Comparison of ENCODE assay signal across 9 cellular contexts in genomic region chr22:37560682-37561208, GRCh38. TPM values are rescaled to one million over a fixed set of nuclear protein-coding genes. Genes with fewer than 3 reads are reported as not detected.
DNase-seq lines count a peak whose midpoint lies in the region; ATAC-seq and TF ChIP-seq lines count a peak whose summit lies in the region.
"Had no signal": no experiment of that assay in that cellular context is flagged by ENCODE, and none has a peak within 500 bp of the region (broad histone marks: within the 10 kb centered on the region; RNA-seq: fewer than 3 reads in every experiment).

No MANE protein-coding gene starts in this region.

- ATAC-seq in HG02571 (IDR thresholded peaks at IDR 0.05; ENCODE audit: unreplicated experiment): no peak

- H3K4me3 Mint-ChIP-seq in activated T-helper 1 cell treated with anti-CD3 and anti-CD28 coated beads, Interleukin-12 subunit alpha, Interleukin-12 subunit beta, Interleukin-2, Interleukin-4 antibody, amounts not matched to agents 30 ng/mL and 10 ng/mL and 1 ng/mL, durations not matched to agents 14 hours and 24 hours and 36 hours: peak overlapping the region; percentile 33
- no peak overlapping the region for H3K4me3 Mint-ChIP-seq in T-helper 2 cell treated with Interferon-gamma antibody and Interleukin-4, amounts not matched to agents 5 μg/mL and 100 μg/mL, for 36 hours

- H3K9me3 ChIP-seq in ES-I3 (ENCODE audit: control insufficient read depth, insufficient read depth, low read length) (no peaks in the 10 kb centered on the region), right atrium auricular region (no peaks in the 10 kb centered on the region)

- intact Hi-C loops in activated T-helper 1 cell treated with anti-CD3 and anti-CD28 coated beads, Interleukin-12 subunit alpha, Interleukin-12 subunit beta, Interleukin-2, Interleukin-4 antibody, amounts not matched to agents 30 ng/mL and 10 ng/mL and 1 ng/mL, durations not matched to agents 14 hours and 24 hours and 36 hours (cut with micrococcal nuclease): loop anchor here (1.0 kb wide), 1 partner anchor 22 kb away; no protein-coding TSS in a partner anchor

- no peak for DNase-seq in activated T-helper 1 cell treated with anti-CD3 and anti-CD28 coated beads, Interleukin-12 subunit alpha, Interleukin-12 subunit beta, Interleukin-2, Interleukin-4 antibody, amounts not matched to agents 30 ng/mL and 10 ng/mL and 1 ng/mL, durations not matched to agents 14 hours and 24 hours and 36 hours (ENCODE audit: low spot score)
- DNase-seq in right atrium auricular region (ENCODE audit: low spot score) (no peak), retinal pigment epithelial cell (ENCODE audit: low read depth) (no peak), NCI-H510A (lab: John Stamatoyannopoulos, UW) (no peak), NCI-H82 (lab: John Stamatoyannopoulos, UW) (no peak)
- DNase-seq in T-helper 2 cell treated with Interferon-gamma antibody and Interleukin-4, amounts not matched to agents 5 μg/mL and 100 μg/mL, for 36 hours (ENCODE audit: low spot score): no peak

- TF ChIP-seq CTCF in right atrium auricular region (IDR thresholded peaks at IDR 0.05) (no peak), retinal pigment epithelial cell (conservative IDR thresholded peaks at IDR 0.05; ENCODE audit: low read depth, low read length) (no peak)

- H3K4me3 ChIP-seq in right atrium auricular region (peak overlapping the region; percentile 74 to 78), retinal pigment epithelial cell (ENCODE audit: low read length) (peak overlapping the region; percentile 78)

- peaks cover 2% of the 10 kb centered on the region for H3K36me3 Mint-ChIP-seq in activated T-helper 1 cell treated with anti-CD3 and anti-CD28 coated beads, Interleukin-12 subunit alpha, Interleukin-12 subunit beta, Interleukin-2, Interleukin-4 antibody, amounts not matched to agents 30 ng/mL and 10 ng/mL and 1 ng/mL, durations not matched to agents 14 hours and 24 hours and 36 hours (ENCODE audit: low read depth)
- no peaks in the 10 kb centered on the region for H3K36me3 Mint-ChIP-seq in T-helper 2 cell treated with Interferon-gamma antibody and Interleukin-4, amounts not matched to agents 5 μg/mL and 100 μg/mL, for 36 hours (ENCODE audit: low read depth)
- H3K36me3 Mint-ChIP-seq: IgD-negative memory B cell had no signal

- H3K27me3 ChIP-seq in right atrium auricular region: no peaks in the 10 kb centered on the region

- H3K4me1 ChIP-seq in ES-I3 (ENCODE audit: insufficient read depth, low read length): peaks cover 41% of the 10 kb centered on the region
- H3K4me1 ChIP-seq in right atrium auricular region: peaks cover 0 to 72% of the 10 kb centered on the region in 2 donors

- H3K27ac ChIP-seq in right atrium auricular region: peak overlapping the region; percentile 94 to 98

- no peak overlapping the region for H3K27ac Mint-ChIP-seq in activated T-helper 1 cell treated with anti-CD3 and anti-CD28 coated beads, Interleukin-12 subunit alpha, Interleukin-12 subunit beta, Interleukin-2, Interleukin-4 antibody, amounts not matched to agents 30 ng/mL and 10 ng/mL and 1 ng/mL, durations not matched to agents 14 hours and 24 hours and 36 hours
- H3K27ac Mint-ChIP-seq in T-helper 2 cell treated with Interferon-gamma antibody and Interleukin-4, amounts not matched to agents 5 μg/mL and 100 μg/mL, for 36 hours: no peak overlapping the region

- peak overlapping the region; percentile 84 for H3K9ac ChIP-seq in ES-I3 (ENCODE audit: low read depth, low read length)

- H3K4me1 Mint-ChIP-seq in activated T-helper 1 cell treated with anti-CD3 and anti-CD28 coated beads, Interleukin-12 subunit alpha, Interleukin-12 subunit beta, Interleukin-2, Interleukin-4 antibody, amounts not matched to agents 30 ng/mL and 10 ng/mL and 1 ng/mL, durations not matched to agents 14 hours and 24 hours and 36 hours (ENCODE audit: low read depth): peaks cover 36% of the 10 kb centered on the region
- peaks cover 2% of the 10 kb centered on the region for H3K4me1 Mint-ChIP-seq in T-helper 2 cell treated with Interferon-gamma antibody and Interleukin-4, amounts not matched to agents 5 μg/mL and 100 μg/mL, for 36 hours (ENCODE audit: low read depth)

- H3K27me3 Mint-ChIP-seq in activated T-helper 1 cell treated with anti-CD3 and anti-CD28 coated beads, Interleukin-12 subunit alpha, Interleukin-12 subunit beta, Interleukin-2, Interleukin-4 antibody, amounts not matched to agents 30 ng/mL and 10 ng/mL and 1 ng/mL, durations not matched to agents 14 hours and 24 hours and 36 hours (ENCODE audit: insufficient read depth): peaks cover 50% of the 10 kb centered on the region
- H3K27me3 Mint-ChIP-seq in T-helper 2 cell treated with Interferon-gamma antibody and Interleukin-4, amounts not matched to agents 5 μg/mL and 100 μg/mL, for 36 hours (ENCODE audit: low read depth): peaks cover 80% of the 10 kb centered on the region

- H3K36me3 ChIP-seq in ES-I3 (ENCODE audit: insufficient read depth, low read length) (no peaks in the 10 kb centered on the region), right atrium auricular region (peaks cover under 1% of the 10 kb centered on the region)

- no peaks in the 10 kb centered on the region for H3K9me3 Mint-ChIP-seq in activated T-helper 1 cell treated with anti-CD3 and anti-CD28 coated beads, Interleukin-12 subunit alpha, Interleukin-12 subunit beta, Interleukin-2, Interleukin-4 antibody, amounts not matched to agents 30 ng/mL and 10 ng/mL and 1 ng/mL, durations not matched to agents 14 hours and 24 hours and 36 hours
- H3K9me3 Mint-ChIP-seq in T-helper 2 cell treated with Interferon-gamma antibody and Interleukin-4, amounts not matched to agents 5 μg/mL and 100 μg/mL, for 36 hours: no peaks in the 10 kb centered on the region
- H3K9me3 Mint-ChIP-seq: IgD-negative memory B cell had no signal

RNA-seq across cellular contexts. Expression of gene CDC42EP1, which starts 0.5 kb away (rescaled TPM):
- 1.1 and 1.5 TPM in 2 replicates for total RNA-seq in activated T-helper 1 cell treated with anti-CD3 and anti-CD28 coated beads, Interleukin-12 subunit alpha, Interleukin-12 subunit beta, Interleukin-2, Interleukin-4 antibody, amounts not matched to agents 30 ng/mL and 10 ng/mL and 1 ng/mL, durations not matched to agents 14 hours and 24 hours and 36 hours
- 10 to 100 TPM; 20.7 to 34.8 TPM for total RNA-seq in right atrium auricular region

RNA-seq across cellular contexts. Expression of gene LGALS2, which starts 19.1 kb away (rescaled TPM):
- total RNA-seq in activated T-helper 1 cell treated with anti-CD3 and anti-CD28 coated beads, Interleukin-12 subunit alpha, Interleukin-12 subunit beta, Interleukin-2, Interleukin-4 antibody, amounts not matched to agents 30 ng/mL and 10 ng/mL and 1 ng/mL, durations not matched to agents 14 hours and 24 hours and 36 hours: not detected in 2 replicates
- total RNA-seq in right atrium auricular region: not detected

RNA-seq across cellular contexts. Expression of gene CARD10, which starts 41.5 kb away (rescaled TPM):
- not detected in 2 replicates for total RNA-seq in activated T-helper 1 cell treated with anti-CD3 and anti-CD28 coated beads, Interleukin-12 subunit alpha, Interleukin-12 subunit beta, Interleukin-2, Interleukin-4 antibody, amounts not matched to agents 30 ng/mL and 10 ng/mL and 1 ng/mL, durations not matched to agents 14 hours and 24 hours and 36 hours
- 1 to 10 TPM; 4.2 to 5.8 TPM for total RNA-seq in right atrium auricular region

RNA-seq across cellular contexts. Expression of gene GGA1, which starts 47.9 kb away (rescaled TPM):
- total RNA-seq in activated T-helper 1 cell treated with anti-CD3 and anti-CD28 coated beads, Interleukin-12 subunit alpha, Interleukin-12 subunit beta, Interleukin-2, Interleukin-4 antibody, amounts not matched to agents 30 ng/mL and 10 ng/mL and 1 ng/mL, durations not matched to agents 14 hours and 24 hours and 36 hours: 70.8 and 78.9 TPM in 2 replicates
- 10 to 100 TPM; 17.7 to 29.0 TPM for total RNA-seq in right atrium auricular region
